ENCODE assay signal across 9 cellular contexts in the genomic region with DNA sequence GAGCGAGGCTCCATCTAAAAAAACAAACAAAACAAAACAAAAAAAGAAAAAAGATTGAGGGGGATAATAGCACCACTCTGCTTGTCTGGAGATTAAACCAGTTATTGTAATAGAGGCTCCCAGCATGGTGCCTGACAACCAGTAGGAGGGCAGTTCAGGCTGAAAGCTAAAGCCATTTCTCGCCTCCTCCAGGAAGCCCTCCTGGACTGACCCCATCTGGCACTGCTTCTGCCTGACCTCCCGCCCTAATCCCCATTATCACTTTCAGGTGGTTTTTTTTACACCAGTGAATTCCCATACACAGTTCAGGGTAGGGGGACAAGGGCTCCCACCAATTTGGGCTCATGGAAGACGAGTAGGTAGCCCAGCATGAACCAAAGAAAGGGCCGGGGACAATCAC. TPM values are rescaled to one million over a fixed set of nuclear protein-coding genes. Genes with fewer than 3 reads are reported as not detected.
"Had no signal": no experiment of that assay in that cellular context is flagged by ENCODE, and none has a peak within 500 bp of the region (broad histone marks: within the 10 kb centered on the region; RNA-seq: fewer than 3 reads in every experiment).

No MANE protein-coding gene starts in this region.

- H3K27ac ChIP-seq: HL-60 had no signal

- ATAC-seq: GM23338 had no signal

- DNase-seq: H9, HCEC 1CT, IMR-90, KBM-7 had no signal

- H3K4me3 ChIP-seq: GM23338 had no signal

- H3K4me2 ChIP-seq: GM23338 had no signal

- FAIRE-seq: H1, H54 had no signal

- H2AFZ ChIP-seq: GM23338 had no signal

RNA-seq across cellular contexts. Expression of gene ELN, which starts 8.8 kb away (rescaled TPM):
- total RNA-seq: HT1080 had no signal
